8 cellular contexts compared by ENCODE assay signal in genomic region chr2:239934571-239935171, GRCh38.
A peak's percentile ranks its signal among the peaks of the same experiment; 100 is the strongest.
DNase-seq lines count a peak whose midpoint lies in the region; ATAC-seq and TF ChIP-seq lines count a peak whose summit lies in the region.

No MANE protein-coding gene starts in this region.

- POLR2A ChIA-PET in activated CD4-positive, alpha-beta T cell treated with anti-CD3 and anti-CD28 coated beads, Interleukin-2, amount 10 ng/mL, durations not matched to agents 7 days and 5 days (lab: Charles Lee), result no interaction called here

- H3K9me3 Mint-ChIP-seq in activated CD4-positive, alpha-beta T cell treated with anti-CD3 and anti-CD28 coated beads, Interleukin-2, amount 10 ng/mL, durations not matched to agents 7 days and 5 days, result no peaks in the 10 kb centered on the region

- H3K27me3 Mint-ChIP-seq in activated CD4-positive, alpha-beta T cell treated with anti-CD3 and anti-CD28 coated beads, Interleukin-2, amount 10 ng/mL, durations not matched to agents 7 days and 5 days, result no peaks in the 10 kb centered on the region

- peaks cover 3% of the 10 kb centered on the region for H3K36me3 Mint-ChIP-seq in activated CD4-positive, alpha-beta T cell treated with anti-CD3 and anti-CD28 coated beads, Interleukin-2, amount 10 ng/mL, durations not matched to agents 7 days and 5 days (ENCODE audit: low read depth)

- H3K4me1 Mint-ChIP-seq in activated CD4-positive, alpha-beta T cell treated with anti-CD3 and anti-CD28 coated beads, Interleukin-2, amount 10 ng/mL, durations not matched to agents 7 days and 5 days, result peaks cover 9% of the 10 kb centered on the region

- peak overlapping the region; percentile 77 for H3K27ac Mint-ChIP-seq in activated CD4-positive, alpha-beta T cell treated with anti-CD3 and anti-CD28 coated beads, Interleukin-2, amount 10 ng/mL, durations not matched to agents 7 days and 5 days

- peak; percentile 86 for TF ChIP-seq CTCF in GM12872 (IDR thresholded peaks at IDR 0.05; ENCODE audit: insufficient read depth, low read depth, low read length)

- no peak overlapping the region for H3K4me3 Mint-ChIP-seq in activated CD4-positive, alpha-beta T cell treated with anti-CD3 and anti-CD28 coated beads, Interleukin-2, amount 10 ng/mL, durations not matched to agents 7 days and 5 days

- ATAC-seq in GM21528 (IDR thresholded peaks at IDR 0.05; ENCODE audit: low FRiP score, unreplicated experiment) (no peak), HG02970 (IDR thresholded peaks at IDR 0.05; ENCODE audit: low FRiP score, unreplicated experiment) (no peak)

- peak; percentile 61 for DNase-seq in NCI-H1694 treated with DMSO at 0.1 percent for 48 hours (lab: John Stamatoyannopoulos, UW)
- peak; percentile 78 for DNase-seq in activated CD4-positive, alpha-beta T cell treated with anti-CD3 and anti-CD28 coated beads, Interleukin-2, amount 10 ng/mL, durations not matched to agents 7 days and 5 days
- DNase-seq in ecto neural progenitor cell (ENCODE audit: low spot score), result peak; percentile 80
- DNase-seq in lung microvascular endothelial cell (ENCODE audit: low read depth in 2 of 2), result peak; percentile 68 to 86
- peak; percentile 23 for DNase-seq in stimulated activated CD8-positive, alpha-beta memory T cell treated with anti-CD3 and anti-CD28 coated beads, Interleukin-4, amount 100 ng/mL, for 24 hours (ENCODE audit: low read depth)

- CTCF ChIA-PET in activated CD4-positive, alpha-beta T cell treated with anti-CD3 and anti-CD28 coated beads, Interleukin-2, amount 10 ng/mL, durations not matched to agents 7 days and 5 days (lab: Charles Lee), result interaction anchor here (0.8 to 3.4 kb wide), 10 partner anchors 9 to 56 kb away, joined by 3 to 21 read pairs (median 3); no protein-coding TSS in a partner anchor

Comparison
In these comparisons a context has a peak if more than half of its experiments do, and no peak if none do; other contexts are left out.
1. DNase-seq: peak in every context shown above with its lines; median percentile 80 in ecto neural progenitor cell; 78 in activated CD4-positive, alpha-beta T cell treated with anti-CD3 and anti-CD28 coated beads, Interleukin-2, amount 10 ng/mL, durations not matched to agents 7 days and 5 days; 77 in lung microvascular endothelial cell; 61 in NCI-H1694 treated with DMSO at 0.1 percent for 48 hours; 23 in stimulated activated CD8-positive, alpha-beta memory T cell treated with anti-CD3 and anti-CD28 coated beads, Interleukin-4, amount 100 ng/mL, for 24 hours.